In genomic region chr6:1758076-1758679, GRCh38 we compare ENCODE assay signal across 15 cellular contexts.
"Had no signal": no experiment of that assay in that cellular context is flagged by ENCODE, and none has a peak within 500 bp of the region (broad histone marks: within the 10 kb centered on the region; RNA-seq: fewer than 3 reads in every experiment).

No MANE protein-coding gene starts in this region.

- H3K27ac ChIP-seq: brain microvascular endothelial cell, prostate gland, sigmoid colon, testis had no signal

- ATAC-seq: activated CD4-positive, CD25-positive, alpha-beta regulatory T cell treated with anti-CD3 and anti-CD28 coated beads, Interleukin-2, amount 50 U/mL, for 24 hours; natural killer cell had no signal

- H3K9me3 ChIP-seq: lower lobe of right lung, mucosa of descending colon, prostate gland, sigmoid colon, testis had no signal

- H3K4me1 ChIP-seq: lower lobe of right lung, prostate gland, sigmoid colon, testis had no signal

- DNase-seq: activated CD4-positive, alpha-beta T cell treated with anti-CD3 and anti-CD28 coated beads, Interleukin-2, amount 50 U/mL, for 4 hours; activated T-cell treated with anti-CD3 and anti-CD28 coated beads, Interleukin-2, amount 50 U/mL, for 1 hour; brain microvascular endothelial cell; cerebellar nuclear complex; dermis blood vessel endothelial cell; left cardiac atrium; lower lobe of right lung; mucosa of descending colon; natural killer cell; sigmoid colon; stimulated activated CD4-positive, alpha-beta T cell treated with anti-CD3 and anti-CD28 coated beads, Interleukin-12 subunit alpha, Interleukin-12 subunit beta, amount 100 ng/mL, for 4 hours; stimulated activated CD4-positive, alpha-beta T cell treated with anti-CD3 and anti-CD28 coated beads, Interleukin-2, amount 100 ng/mL, for 48 hours; testis had no signal

- H3K27me3 ChIP-seq: brain microvascular endothelial cell, sigmoid colon, testis had no signal

- H3K36me3 ChIP-seq: brain microvascular endothelial cell, lower lobe of right lung, prostate gland, sigmoid colon had no signal

- H3K4me3 ChIP-seq: lower lobe of right lung, mucosa of descending colon, prostate gland, sigmoid colon, testis had no signal
